ENCODE assay signal across 13 cellular contexts in genomic region chr1:207682872-207683434, GRCh38. TPM values are rescaled to one million over a fixed set of nuclear protein-coding genes. Genes with fewer than 3 reads are reported as not detected.
"Had no signal": no experiment of that assay in that cellular context is flagged by ENCODE, and none has a peak within 500 bp of the region (broad histone marks: within the 10 kb centered on the region; RNA-seq: fewer than 3 reads in every experiment).

No MANE protein-coding gene starts in this region.

RNA-seq across cellular contexts. Expression of gene CR1L, which starts 38.0 kb away (rescaled TPM):
- total RNA-seq: hepatocyte, kidney epithelial cell, left cardiac atrium, left ventricle myocardium inferior, left ventricle myocardium superior, lower leg skin, lung microvascular endothelial cell, mammary epithelial cell, mesothelial cell of epicardium, mucosa of descending colon, mucosa of gallbladder, myocyte had no signal
- polyA plus RNA-seq: hepatocyte, keratinocyte, mammary epithelial cell had no signal
